9 cellular contexts compared by ENCODE assay signal in genomic region chrX:154714925-154715324, GRCh38. TPM values are rescaled to one million over a fixed set of nuclear protein-coding genes. Genes with fewer than 3 reads are reported as not detected.
DNase-seq lines count a peak whose midpoint lies in the region; ATAC-seq and TF ChIP-seq lines count a peak whose summit lies in the region.
"Had no signal": no experiment of that assay in that cellular context is flagged by ENCODE, and none has a peak within 500 bp of the region (broad histone marks: within the 10 kb centered on the region; RNA-seq: fewer than 3 reads in every experiment).

No MANE protein-coding gene starts in this region.

- peak; percentile 70 for DNase-seq in activated CD8-positive, alpha-beta memory T cell treated with anti-CD3 and anti-CD28 coated beads, Interleukin-2, amount 10 ng/mL, durations not matched to agents 7 days and 5 days
- no peak for DNase-seq in activated CD8-positive, alpha-beta memory T cell treated with anti-CD3 and anti-CD28 coated beads, Interleukin-2, amount 50 U/mL, for 48 hours
- DNase-seq in OCI-M1 (lab: John Stamatoyannopoulos, UW): peak; percentile 75
- DNase-seq in astrocyte of the spinal cord (ENCODE audit: low read depth, low spot score): peak; percentile 56
- DNase-seq in iris pigment epithelial cell (ENCODE audit: low read depth): peak; percentile 52
- DNase-seq in stimulated activated naive CD8-positive, alpha-beta T cell treated with anti-CD3 and anti-CD28 coated beads, Interleukin-15, amount 100 ng/mL, for 72 hours: peak; percentile 31 to 41

- H3K4me1 Mint-ChIP-seq in activated CD8-positive, alpha-beta memory T cell treated with anti-CD3 and anti-CD28 coated beads, Interleukin-2, amount 10 ng/mL, durations not matched to agents 7 days and 5 days: peaks cover 89% of the 10 kb centered on the region
- H3K4me1 Mint-ChIP-seq in stimulated activated naive CD8-positive, alpha-beta T cell treated with anti-CD3 and anti-CD28 coated beads, Interleukin-15, amount 100 ng/mL, for 72 hours: peaks cover 54% of the 10 kb centered on the region

- peak overlapping the region; percentile 28 for H3K27ac Mint-ChIP-seq in activated CD8-positive, alpha-beta memory T cell treated with anti-CD3 and anti-CD28 coated beads, Interleukin-2, amount 10 ng/mL, durations not matched to agents 7 days and 5 days
- H3K27ac Mint-ChIP-seq in stimulated activated naive CD8-positive, alpha-beta T cell treated with anti-CD3 and anti-CD28 coated beads, Interleukin-15, amount 100 ng/mL, for 72 hours: no peak overlapping the region
- H3K27ac Mint-ChIP-seq: stimulated activated naive CD8-positive, alpha-beta T cell treated with anti-CD3 and anti-CD28 coated beads, Interleukin-15, Interleukin-2, amounts not matched to agents 100 ng/mL and 50 ng/mL, for 24 hours had no signal

- H3K36me3 Mint-ChIP-seq in activated CD8-positive, alpha-beta memory T cell treated with anti-CD3 and anti-CD28 coated beads, Interleukin-2, amount 10 ng/mL, durations not matched to agents 7 days and 5 days: peaks cover 29% of the 10 kb centered on the region

- no peaks in the 10 kb centered on the region for H3K9me3 Mint-ChIP-seq in activated CD8-positive, alpha-beta memory T cell treated with anti-CD3 and anti-CD28 coated beads, Interleukin-2, amount 10 ng/mL, durations not matched to agents 7 days and 5 days (ENCODE audit: low read depth)
- H3K9me3 Mint-ChIP-seq in stimulated activated naive CD8-positive, alpha-beta T cell treated with anti-CD3 and anti-CD28 coated beads, Interleukin-15, amount 100 ng/mL, for 72 hours: no peaks in the 10 kb centered on the region
- H3K9me3 Mint-ChIP-seq: stimulated activated naive CD8-positive, alpha-beta T cell treated with anti-CD3 and anti-CD28 coated beads, Interleukin-15, Interleukin-2, amounts not matched to agents 100 ng/mL and 50 ng/mL, for 24 hours had no signal

- CTCF ChIA-PET in activated CD8-positive, alpha-beta memory T cell treated with anti-CD3 and anti-CD28 coated beads, Interleukin-2, amount 10 ng/mL, durations not matched to agents 7 days and 5 days (lab: Charles Lee): no interaction called here

- H3K4me3 ChIP-seq in astrocyte of the spinal cord (ENCODE audit: low read depth, low read length): no peak overlapping the region

- no peak for ATAC-seq in activated CD8-positive, alpha-beta memory T cell treated with anti-CD3 and anti-CD28 coated beads, Interleukin-2, amount 10 ng/mL, durations not matched to agents 7 days and 5 days
- peak; percentile 47 for ATAC-seq in HG02870 (IDR thresholded peaks at IDR 0.05; ENCODE audit: unreplicated experiment)
- no peak for ATAC-seq in stimulated activated naive CD8-positive, alpha-beta T cell treated with anti-CD3 and anti-CD28 coated beads, Interleukin-15, amount 100 ng/mL, for 72 hours
- ATAC-seq in HG02981 (IDR thresholded peaks at IDR 0.05; ENCODE audit: unreplicated experiment): no peak

- TF ChIP-seq CTCF in astrocyte of the spinal cord (IDR thresholded peaks at IDR 0.05; ENCODE audit: low read depth, low read length): peak; percentile 79

- in situ Hi-C loops in astrocyte of the spinal cord (cut with HindIII; ENCODE audit: low sequenced_read_pairs): no loop called here

- H3K4me3 Mint-ChIP-seq in activated CD8-positive, alpha-beta memory T cell treated with anti-CD3 and anti-CD28 coated beads, Interleukin-2, amount 10 ng/mL, durations not matched to agents 7 days and 5 days: no peak overlapping the region
- H3K4me3 Mint-ChIP-seq in stimulated activated naive CD8-positive, alpha-beta T cell treated with anti-CD3 and anti-CD28 coated beads, Interleukin-15, amount 100 ng/mL, for 72 hours: no peak overlapping the region
- H3K4me3 Mint-ChIP-seq: stimulated activated naive CD8-positive, alpha-beta T cell treated with anti-CD3 and anti-CD28 coated beads, Interleukin-15, Interleukin-2, amounts not matched to agents 100 ng/mL and 50 ng/mL, for 24 hours had no signal

- H3K27me3 Mint-ChIP-seq in activated CD8-positive, alpha-beta memory T cell treated with anti-CD3 and anti-CD28 coated beads, Interleukin-2, amount 10 ng/mL, durations not matched to agents 7 days and 5 days: no peaks in the 10 kb centered on the region
- H3K27me3 Mint-ChIP-seq in stimulated activated naive CD8-positive, alpha-beta T cell treated with anti-CD3 and anti-CD28 coated beads, Interleukin-15, amount 100 ng/mL, for 72 hours: no peaks in the 10 kb centered on the region
- H3K27me3 Mint-ChIP-seq: stimulated activated naive CD8-positive, alpha-beta T cell treated with anti-CD3 and anti-CD28 coated beads, Interleukin-15, Interleukin-2, amounts not matched to agents 100 ng/mL and 50 ng/mL, for 24 hours had no signal

RNA-seq across cellular contexts. Expression of gene GAB3, which starts 36.0 kb away (rescaled TPM):
- total RNA-seq in activated CD8-positive, alpha-beta memory T cell treated with anti-CD3 and anti-CD28 coated beads, Interleukin-2, amount 10 ng/mL, durations not matched to agents 7 days and 5 days: 10 to 100 TPM; 20.0 to 26.6 TPM

RNA-seq across cellular contexts. Expression of gene DKC1, which starts 47.7 kb away (rescaled TPM):
- total RNA-seq in activated CD8-positive, alpha-beta memory T cell treated with anti-CD3 and anti-CD28 coated beads, Interleukin-2, amount 10 ng/mL, durations not matched to agents 7 days and 5 days: 100 to 1,000 TPM in 1 of 2 experiments, 10 to 100 TPM in 1; 81.0 to 116 TPM
